27 cellular contexts compared by ENCODE assay signal in the genomic region with DNA sequence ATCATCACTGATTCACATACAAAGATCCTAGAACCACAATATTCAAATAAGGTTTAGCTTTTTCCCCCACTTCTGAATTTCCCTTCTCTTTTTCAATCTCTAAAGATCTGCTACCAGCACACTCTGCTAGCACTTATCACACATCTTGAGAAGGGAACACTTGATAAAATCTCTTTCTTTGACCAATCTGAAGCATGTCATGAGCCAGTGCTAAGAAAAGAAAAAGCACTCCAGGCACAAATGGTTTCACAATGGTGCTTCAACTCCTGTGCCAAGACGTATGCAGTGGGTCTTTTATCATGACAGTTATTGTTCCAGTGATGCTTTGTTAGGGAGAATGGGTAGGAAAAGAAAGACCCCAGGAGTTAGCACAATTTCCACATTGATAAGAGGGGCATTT.
"Had no signal": no experiment of that assay in that cellular context is flagged by ENCODE, and none has a peak within 500 bp of the region (broad histone marks: within the 10 kb centered on the region; RNA-seq: fewer than 3 reads in every experiment).

No MANE protein-coding gene starts in this region.

- H3K4me3 Mint-ChIP-seq: naive thymus-derived CD4-positive, alpha-beta T cell; nephron; neural crest cell; stimulated activated naive B cell treated with anti-CD40 and anti-IgM and Interleukin-4, amounts not matched to agents 10 μg/mL and 1 μg/mL and 100 μg/mL, for 72 hours; type B pancreatic cell had no signal

- H3K9me3 Mint-ChIP-seq: nephron, neural crest cell, type B pancreatic cell had no signal

- H3K36me3 ChIP-seq: heart right ventricle, ovary, prostate gland, stomach, tibial artery had no signal

- H3K4me3 ChIP-seq: heart right ventricle, lung, mucosa of descending colon, ovary, prostate gland, skin epidermis, stomach, testis, tibial artery had no signal

- H3K27me3 Mint-ChIP-seq: naive thymus-derived CD4-positive, alpha-beta T cell; stimulated activated naive B cell treated with anti-CD40 and anti-IgM and Interleukin-4, amounts not matched to agents 10 μg/mL and 1 μg/mL and 100 μg/mL, for 72 hours had no signal

- DNase-seq: heart right ventricle; hippocampal formation; kidney glomerular epithelial cell; left cardiac atrium; midbrain; mucosa of descending colon; naive thymus-derived CD4-positive, alpha-beta T cell; ovary; retina; right cardiac atrium; stimulated activated CD4-positive, alpha-beta T cell treated with anti-CD3 and anti-CD28 coated beads, Interleukin-12 subunit alpha, Interleukin-12 subunit beta, amount 100 ng/mL, for 4 hours; stimulated activated CD4-positive, alpha-beta T cell treated with anti-CD3 and anti-CD28 coated beads, Interleukin-15, amount 100 ng/mL, for 24 hours; stimulated activated CD4-positive, alpha-beta T cell treated with anti-CD3 and anti-CD28 coated beads, Interleukin-2, amount 100 ng/mL, for 24 hours; stimulated activated CD4-positive, alpha-beta T cell treated with anti-CD3 and anti-CD28 coated beads, Interleukin-4, amount 100 ng/mL, for 1 hour; stimulated activated naive B cell treated with anti-CD40 and anti-IgM and Interleukin-4, amounts not matched to agents 10 μg/mL and 1 μg/mL and 100 μg/mL, for 72 hours; stimulated activated naive CD8-positive, alpha-beta T cell treated with anti-CD3 and anti-CD28 coated beads, Interleukin-15, Interleukin-2, amounts not matched to agents 100 U/mL and 50 U/mL, for 24 hours; stomach; testis; tibial artery had no signal

- H3K27ac Mint-ChIP-seq: naive thymus-derived CD4-positive, alpha-beta T cell; nephron; stimulated activated naive B cell treated with anti-CD40 and anti-IgM and Interleukin-4, amounts not matched to agents 10 μg/mL and 1 μg/mL and 100 μg/mL, for 72 hours; type B pancreatic cell had no signal

- H3K4me1 Mint-ChIP-seq: naive thymus-derived CD4-positive, alpha-beta T cell; nephron; stimulated activated naive B cell treated with anti-CD40 and anti-IgM and Interleukin-4, amounts not matched to agents 10 μg/mL and 1 μg/mL and 100 μg/mL, for 72 hours had no signal

- ATAC-seq: heart right ventricle; left cardiac atrium; left lobe of liver; mucosa of descending colon; naive thymus-derived CD4-positive, alpha-beta T cell; right cardiac atrium; sciatic nerve; stimulated activated naive B cell treated with anti-CD40 and anti-IgM and Interleukin-4, amounts not matched to agents 10 μg/mL and 1 μg/mL and 100 μg/mL, for 72 hours; stimulated activated naive CD8-positive, alpha-beta T cell treated with anti-CD3 and anti-CD28 coated beads, Interleukin-15, Interleukin-2, amounts not matched to agents 100 U/mL and 50 U/mL, for 24 hours had no signal

- H3K27me3 ChIP-seq: heart right ventricle, ovary, stomach, testis, tibial artery had no signal

- H3K9me3 ChIP-seq: heart right ventricle, mucosa of descending colon, ovary, prostate gland, stomach, testis, tibial artery had no signal

- H3K36me3 Mint-ChIP-seq: naive thymus-derived CD4-positive, alpha-beta T cell; stimulated activated naive B cell treated with anti-CD40 and anti-IgM and Interleukin-4, amounts not matched to agents 10 μg/mL and 1 μg/mL and 100 μg/mL, for 72 hours; type B pancreatic cell had no signal

- H3K27ac ChIP-seq: heart right ventricle, ovary, prostate gland, skin epidermis, stomach, testis, tibial artery had no signal

- H3K4me1 ChIP-seq: prostate gland, stomach, testis, tibial artery had no signal
